In the genomic region with DNA sequence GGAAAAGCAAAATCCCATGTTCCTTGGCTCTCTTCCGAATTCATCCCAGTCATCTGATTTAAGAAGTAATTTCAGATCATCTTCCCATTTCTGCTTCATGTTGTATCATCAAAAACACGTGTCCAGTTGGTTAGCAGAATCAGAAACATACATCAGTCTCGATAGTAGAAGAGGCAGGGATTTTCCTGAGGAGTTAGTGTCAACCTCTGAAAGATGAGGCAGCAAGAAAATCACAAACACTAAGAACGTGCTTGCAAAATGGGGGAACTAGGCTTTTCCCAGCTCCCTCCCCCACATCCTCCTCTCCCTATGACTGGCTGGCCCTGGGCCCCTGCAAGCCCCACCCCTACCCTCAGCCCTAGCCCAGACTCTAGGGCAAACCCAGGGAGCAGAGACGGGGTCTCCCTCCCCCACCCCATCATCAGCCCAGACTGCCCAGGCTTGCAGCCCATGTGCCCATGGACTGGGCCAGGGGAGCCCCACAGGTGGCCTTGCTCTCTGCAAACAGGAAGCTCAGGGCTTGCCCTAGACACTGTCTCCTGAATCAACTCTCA, we compare ENCODE assay signal across 14 cellular contexts.
DNase-seq lines count a peak whose midpoint lies in the region; ATAC-seq and TF ChIP-seq lines count a peak whose summit lies in the region.
"Had no signal": no experiment of that assay in that cellular context is flagged by ENCODE, and none has a peak within 500 bp of the region (broad histone marks: within the 10 kb centered on the region; RNA-seq: fewer than 3 reads in every experiment).

No MANE protein-coding gene starts in this region.

- no peak overlapping the region for H3K4me3 Mint-ChIP-seq in T-helper 17 cell
- peak overlapping the region; percentile 63 for H3K4me3 Mint-ChIP-seq in natural killer cell treated with Interleukin-12 subunit alpha and Interleukin-12 subunit beta and Interleukin-15 and Interleukin-18, amount 100 ng/mL, for 72 hours
- H3K4me3 Mint-ChIP-seq: type B pancreatic cell had no signal

- peak; percentile 56 to 67 for DNase-seq in activated CD4-positive, alpha-beta T cell treated with anti-CD3 and anti-CD28 coated beads, Interleukin-2, amount 50 U/mL, for 48 hours
- DNase-seq in activated CD4-positive, alpha-beta T cell treated with anti-CD3 and anti-CD28 coated beads, Interleukin-2, amount 50 U/mL, for 1 hour = no peak
- DNase-seq in GM12865 (ENCODE audit: low read depth) (peak; percentile 72), T-helper 17 cell (no peak), iPS-NIHi11 (ENCODE audit: low spot score) (no peak), Ammon's horn (ENCODE audit: low spot score) (no peak), GM19238 (ENCODE audit: insufficient read length, low spot score) (no peak)
- peak; percentile 75 for DNase-seq in natural killer cell treated with Interleukin-12 subunit alpha and Interleukin-12 subunit beta and Interleukin-15 and Interleukin-18, amount 100 ng/mL, for 72 hours (ENCODE audit: low spot score)
- DNase-seq: mesenchymal stem cell, NCI-H1417 treated with DMSO at 0.1 percent for 48 hours, NCI-H510A, nucleus accumbens, small intestine had no signal

- no peaks in the 10 kb centered on the region for H3K9me3 Mint-ChIP-seq in natural killer cell treated with Interleukin-12 subunit alpha and Interleukin-12 subunit beta and Interleukin-15 and Interleukin-18, amount 100 ng/mL, for 72 hours
- H3K9me3 Mint-ChIP-seq: type B pancreatic cell had no signal

- ATAC-seq in T-helper 17 cell = no peak
- peak; percentile 63 to 80 for ATAC-seq in natural killer cell treated with Interleukin-12 subunit alpha and Interleukin-12 subunit beta and Interleukin-15 and Interleukin-18, amount 100 ng/mL, for 72 hours

- H3K27ac Mint-ChIP-seq in T-helper 17 cell = peak overlapping the region; percentile 41
- peak overlapping the region; percentile 72 to 90 for H3K27ac Mint-ChIP-seq in natural killer cell treated with Interleukin-12 subunit alpha and Interleukin-12 subunit beta and Interleukin-15 and Interleukin-18, amount 100 ng/mL, for 72 hours
- H3K27ac Mint-ChIP-seq: type B pancreatic cell had no signal

- no peaks in the 10 kb centered on the region for H3K36me3 Mint-ChIP-seq in T-helper 17 cell (ENCODE audit: low read depth)
- H3K36me3 Mint-ChIP-seq in natural killer cell treated with Interleukin-12 subunit alpha and Interleukin-12 subunit beta and Interleukin-15 and Interleukin-18, amount 100 ng/mL, for 72 hours = no peaks in the 10 kb centered on the region
- H3K36me3 Mint-ChIP-seq: type B pancreatic cell had no signal

- no peak overlapping the region for H3K4me3 ChIP-seq in GM12865 (ENCODE audit: low read depth, low read length)

- H3K27me3 Mint-ChIP-seq in T-helper 17 cell = no peaks in the 10 kb centered on the region
- no peaks in the 10 kb centered on the region for H3K27me3 Mint-ChIP-seq in natural killer cell treated with Interleukin-12 subunit alpha and Interleukin-12 subunit beta and Interleukin-15 and Interleukin-18, amount 100 ng/mL, for 72 hours
- H3K27me3 Mint-ChIP-seq: type B pancreatic cell had no signal

- H3K4me1 Mint-ChIP-seq in T-helper 17 cell = peaks cover 26% of the 10 kb centered on the region
- peaks cover 78 to 84% of the 10 kb centered on the region in 2 donors for H3K4me1 Mint-ChIP-seq in natural killer cell treated with Interleukin-12 subunit alpha and Interleukin-12 subunit beta and Interleukin-15 and Interleukin-18, amount 100 ng/mL, for 72 hours (ENCODE audit: low read depth in 2 of 2)

- no peaks in the 10 kb centered on the region for H3K9me3 ChIP-seq in T-helper 17 cell (ENCODE audit: control insufficient read depth, low read length, poor library complexity, severe bottlenecking)

- no peak for TF ChIP-seq CTCF in GM12865 (IDR thresholded peaks at IDR 0.05; ENCODE audit: insufficient read depth, low read depth, low read length, missing control alignments)

Comparison
In these comparisons a context has a peak if more than half of its experiments do, and no peak if none do; other contexts are left out.
1. DNase-seq: peak in activated CD4-positive, alpha-beta T cell treated with anti-CD3 and anti-CD28 coated beads, Interleukin-2, amount 50 U/mL, for 48 hours (2 of 2), GM12865 (single experiment) and natural killer cell treated with Interleukin-12 subunit alpha and Interleukin-12 subunit beta and Interleukin-15 and Interleukin-18, amount 100 ng/mL, for 72 hours (single experiment); none in activated CD4-positive, alpha-beta T cell treated with anti-CD3 and anti-CD28 coated beads, Interleukin-2, amount 50 U/mL, for 1 hour (single experiment), T-helper 17 cell (0 of 3), iPS-NIHi11 (single experiment), Ammon's horn (single experiment) and GM19238 (single experiment).